ENCODE assay signal across 9 cellular contexts in genomic region chr19:4868286-4868834, GRCh38. TPM values are rescaled to one million over a fixed set of nuclear protein-coding genes. Genes with fewer than 3 reads are reported as not detected.
DNase-seq lines count a peak whose midpoint lies in the region; ATAC-seq and TF ChIP-seq lines count a peak whose summit lies in the region.
"Had no signal": no experiment of that assay in that cellular context is flagged by ENCODE, and none has a peak within 500 bp of the region (broad histone marks: within the 10 kb centered on the region; RNA-seq: fewer than 3 reads in every experiment).

No MANE protein-coding gene starts in this region.

- no peak overlapping the region for H3K4me2 ChIP-seq in mesenchymal stem cell (ENCODE audit: low read length, poor library complexity, severe bottlenecking)

- H3K4me1 ChIP-seq in mesenchymal stem cell (ENCODE audit: control insufficient read depth, insufficient read depth, low read depth, low read length) (peaks cover 23% of the 10 kb centered on the region), upper lobe of left lung (peaks cover 5 to 19% (median 9%) of the 10 kb centered on the region in 4 donors), uterus (no peaks in the 10 kb centered on the region)

- H3K4ac ChIP-seq in mesenchymal stem cell (ENCODE audit: low read depth in 1 of 2, low read length in 2 of 2): peak overlapping the region; percentile 43 to 52

- H3K36me3 Mint-ChIP-seq in activated naive CD4-positive, alpha-beta T cell treated with anti-CD3 and anti-CD28 coated beads, Interleukin-2, amount 10 ng/mL, durations not matched to agents 7 days and 5 days: no peaks in the 10 kb centered on the region
- no peaks in the 10 kb centered on the region for H3K36me3 Mint-ChIP-seq in activated naive CD8-positive, alpha-beta T cell

- DNase-seq in activated naive CD4-positive, alpha-beta T cell treated with anti-CD3 and anti-CD28 coated beads, Interleukin-2, amount 10 ng/mL, durations not matched to agents 7 days and 5 days: no peak
- no peak for DNase-seq in activated naive CD4-positive, alpha-beta T cell (lab: John Stamatoyannopoulos, UW)
- DNase-seq in mesenchymal stem cell (no peak), upper lobe of left lung (no peak), retina (no peak), uterus (no peak)
- DNase-seq: NCI-H2107 had no signal

- H3K36me3 ChIP-seq in mesenchymal stem cell (ENCODE audit: control insufficient read depth in 1 of 2, insufficient read depth in 2 of 2, low read depth in 1 of 2, low read length in 2 of 2) (peaks cover 10 to 12% of the 10 kb centered on the region in 2 experiments), upper lobe of left lung (peaks cover 0 to 3% (median 0%) of the 10 kb centered on the region in 4 donors), uterus (no peaks in the 10 kb centered on the region)

- H3K4me3 ChIP-seq in mesenchymal stem cell (ENCODE audit: insufficient read depth in 1 of 2, low read depth in 1 of 2, low read length in 2 of 2) (peak overlapping the region in 1 of 2 experiments; percentile 100), upper lobe of left lung (peak overlapping the region in 3 of 4 donors; percentile 64 to 83 (median 70)), uterus (peak overlapping the region in 1 of 2 donors; percentile 73)

- H3K23ac ChIP-seq in mesenchymal stem cell (ENCODE audit: low read length in 2 of 2): no peak overlapping the region

- intact Hi-C loops in uterus (cut with DNase I; ENCODE audit: low total_unique reads): no loop called here

- H2AK5ac ChIP-seq in mesenchymal stem cell (ENCODE audit: low read length, severe bottlenecking): peak overlapping the region; percentile 75

- H2BK120ac ChIP-seq in mesenchymal stem cell (ENCODE audit: low read depth, low read length): no peak overlapping the region

- CTCF ChIA-PET in activated naive CD4-positive, alpha-beta T cell treated with anti-CD3 and anti-CD28 coated beads, Interleukin-2, amount 10 ng/mL, durations not matched to agents 7 days and 5 days (lab: Charles Lee): interaction anchor here (1.0 to 9.0 kb wide), 6 partner anchors 9 to 162 kb away, joined by 3 to 80 read pairs (median 4); no protein-coding TSS in a partner anchor

- H3K27ac ChIP-seq in mesenchymal stem cell (ENCODE audit: low read length, poor library complexity, severe bottlenecking) (no peak overlapping the region), upper lobe of left lung (peak overlapping the region in 3 of 4 donors; percentile 82 to 95 (median 93)), uterus (peak overlapping the region in 1 of 2 donors; percentile 82)

- no peak for TF ChIP-seq EP300 in upper lobe of left lung (IDR thresholded peaks at IDR 0.05)

- no peak for TF ChIP-seq CTCF in upper lobe of left lung (IDR thresholded peaks at IDR 0.05)
- TF ChIP-seq CTCF in uterus (IDR thresholded peaks at IDR 0.05): no peak

- H3K9ac ChIP-seq in mesenchymal stem cell (ENCODE audit: low read length): peak overlapping the region; percentile 98

- H2BK5ac ChIP-seq in mesenchymal stem cell (ENCODE audit: low read depth, low read length, poor library complexity, severe bottlenecking): no peak overlapping the region

- H3K9me3 ChIP-seq in mesenchymal stem cell (ENCODE audit: control insufficient read depth, low read length) (no peaks in the 10 kb centered on the region), upper lobe of left lung (no peaks in the 10 kb centered on the region), uterus (no peaks in the 10 kb centered on the region)

- H4K8ac ChIP-seq in mesenchymal stem cell (ENCODE audit: low read length): no peak overlapping the region

- no peak overlapping the region for H3K14ac ChIP-seq in mesenchymal stem cell (ENCODE audit: low read length in 2 of 2)

- peaks cover 31% of the 10 kb centered on the region for H3K27me3 Mint-ChIP-seq in activated naive CD4-positive, alpha-beta T cell treated with anti-CD3 and anti-CD28 coated beads, Interleukin-2, amount 10 ng/mL, durations not matched to agents 7 days and 5 days
- H3K27me3 Mint-ChIP-seq in activated naive CD8-positive, alpha-beta T cell: no peaks in the 10 kb centered on the region

- no peak overlapping the region for H2BK15ac ChIP-seq in mesenchymal stem cell (ENCODE audit: low read depth, poor library complexity, severe bottlenecking)

- H3K27me3 ChIP-seq in mesenchymal stem cell (ENCODE audit: control insufficient read depth in 1 of 2, insufficient read depth in 1 of 2, low read length in 2 of 2) (no peaks in the 10 kb centered on the region), upper lobe of left lung (no peaks in the 10 kb centered on the region), uterus (no peaks in the 10 kb centered on the region)

- peak overlapping the region; percentile 74 for H3K4me3 Mint-ChIP-seq in activated naive CD4-positive, alpha-beta T cell treated with anti-CD3 and anti-CD28 coated beads, Interleukin-2, amount 10 ng/mL, durations not matched to agents 7 days and 5 days
- peak overlapping the region; percentile 79 for H3K4me3 Mint-ChIP-seq in activated naive CD8-positive, alpha-beta T cell

- H3K18ac ChIP-seq in mesenchymal stem cell (ENCODE audit: low read depth in 1 of 2, low read length in 2 of 2): peak overlapping the region in 1 of 2 experiments; percentile 98

- H4K91ac ChIP-seq in mesenchymal stem cell (ENCODE audit: low read length): no peak overlapping the region

- no peaks in the 10 kb centered on the region for H3K9me3 Mint-ChIP-seq in activated naive CD4-positive, alpha-beta T cell treated with anti-CD3 and anti-CD28 coated beads, Interleukin-2, amount 10 ng/mL, durations not matched to agents 7 days and 5 days
- no peaks in the 10 kb centered on the region for H3K9me3 Mint-ChIP-seq in activated naive CD8-positive, alpha-beta T cell (ENCODE audit: low read depth)

- TF ChIP-seq POLR2A in upper lobe of left lung (IDR thresholded peaks at IDR 0.05): no peak
- TF ChIP-seq POLR2A in uterus (IDR thresholded peaks at IDR 0.05): no peak

- H3K4me1 Mint-ChIP-seq in activated naive CD4-positive, alpha-beta T cell treated with anti-CD3 and anti-CD28 coated beads, Interleukin-2, amount 10 ng/mL, durations not matched to agents 7 days and 5 days: peaks cover 31% of the 10 kb centered on the region
- peaks cover 10% of the 10 kb centered on the region for H3K4me1 Mint-ChIP-seq in activated naive CD8-positive, alpha-beta T cell (ENCODE audit: low read depth)

- H2AFZ ChIP-seq in mesenchymal stem cell (ENCODE audit: low read depth, low read length): no peak overlapping the region

- ATAC-seq in upper lobe of left lung (ENCODE audit: low FRiP score in 2 of 2) (no peak), HG02571 (IDR thresholded peaks at IDR 0.05; ENCODE audit: unreplicated experiment) (no peak)

- 84% methylated on average over 9 of the region's 10 CpGs for WGBS in mesenchymal stem cell
- WGBS in upper lobe of left lung, 2 donors: 64 to 73% methylated on average over 5 to 10 of the region's 10 CpGs

- peaks cover 1% of the 10 kb centered on the region for H3K79me1 ChIP-seq in mesenchymal stem cell (replicated peaks; ENCODE audit: low read length, poor library complexity, severe bottlenecking)

- H3K27ac Mint-ChIP-seq in activated naive CD4-positive, alpha-beta T cell treated with anti-CD3 and anti-CD28 coated beads, Interleukin-2, amount 10 ng/mL, durations not matched to agents 7 days and 5 days: no peak overlapping the region
- no peak overlapping the region for H3K27ac Mint-ChIP-seq in activated naive CD8-positive, alpha-beta T cell

- peak overlapping the region; percentile 80 to 97 for H2BK12ac ChIP-seq in mesenchymal stem cell (ENCODE audit: low read length in 2 of 2)

RNA-seq across cellular contexts. Expression of gene PLIN3, which starts 0.9 kb away (rescaled TPM):
- polyA plus RNA-seq in mesenchymal stem cell (2013, experiment 1 of 2): 125 TPM
- polyA plus RNA-seq in mesenchymal stem cell (2013, experiment 2 of 2): 123 TPM
- total RNA-seq in upper lobe of left lung (10 to 100 TPM; 29.3 to 55.1 (median 38.4) TPM), uterus (10 to 100 TPM; 18.7 to 60.8 (median 27.9) TPM)

RNA-seq across cellular contexts. Expression of gene ARRDC5, which starts 34.3 kb away (rescaled TPM):
- not detected for polyA plus RNA-seq in mesenchymal stem cell (2013, experiment 1 of 2)
- not detected for polyA plus RNA-seq in mesenchymal stem cell (2013, experiment 2 of 2)
- 1 to 10 TPM in 2 of 6 donors, under 1 TPM in 3, not detected in 1; 0.34 to 6.8 (median 0.83) TPM for total RNA-seq in upper lobe of left lung
- under 1 TPM in 2 of 4 donors, not detected in 2; 0.26 to 0.70 TPM for total RNA-seq in uterus

RNA-seq across cellular contexts. Expression of gene TICAM1, which starts 36.8 kb away (rescaled TPM):
- polyA plus RNA-seq in mesenchymal stem cell (2013, experiment 1 of 2): 13.7 TPM
- 13.4 TPM for polyA plus RNA-seq in mesenchymal stem cell (2013, experiment 2 of 2)
- 10 to 100 TPM in 5 of 6 donors, 1 to 10 TPM in 1; 9.0 to 23.3 (median 17.1) TPM for total RNA-seq in upper lobe of left lung
- total RNA-seq in uterus: 10 to 100 TPM in 1 of 4 donors, 1 to 10 TPM in 2, under 1 TPM in 1; under 0.01 to 13.0 (median 2.3) TPM

RNA-seq across cellular contexts. Expression of gene UHRF1, which starts 40.9 kb away (rescaled TPM):
- polyA plus RNA-seq in mesenchymal stem cell (2013, experiment 1 of 2): 11.0 TPM
- polyA plus RNA-seq in mesenchymal stem cell (2013, experiment 2 of 2): 10.7 TPM
- 1 to 10 TPM; 1.0 to 5.1 (median 2.3) TPM for total RNA-seq in upper lobe of left lung
- total RNA-seq in uterus: 10 to 100 TPM in 1 of 4 donors, under 1 TPM in 2, not detected in 1; 0.46 to 21.8 (median 0.77) TPM
